Comparison of ENCODE assay signal across 10 cellular contexts in the genomic region with DNA sequence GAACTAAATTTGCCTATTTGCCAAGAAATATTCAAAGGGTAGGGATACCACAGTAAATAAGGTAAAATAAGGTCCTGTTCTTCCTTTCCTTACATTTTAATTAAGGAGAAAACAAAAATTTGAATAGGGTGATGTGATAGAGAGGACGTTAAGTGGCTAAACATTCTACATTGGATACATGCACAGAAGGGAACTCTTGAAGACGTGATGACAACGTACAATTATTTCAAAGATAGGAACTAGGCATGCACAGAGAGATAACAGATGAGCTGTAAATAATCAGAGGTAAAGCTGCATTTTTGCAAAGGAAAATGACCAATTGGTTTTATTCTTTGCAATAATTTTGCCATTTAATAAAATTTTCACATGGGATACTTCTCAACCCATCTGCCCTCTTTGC.
"Had no signal": no experiment of that assay in that cellular context is flagged by ENCODE, and none has a peak within 500 bp of the region (broad histone marks: within the 10 kb centered on the region; RNA-seq: fewer than 3 reads in every experiment).

No MANE protein-coding gene starts in this region.

- H2AFZ ChIP-seq: GM23248, GM23338 had no signal

- ATAC-seq: GM23338, HCT116 had no signal

- H3K9me3 ChIP-seq: HAP-1 had no signal

- H3K4me3 ChIP-seq: GM23248, GM23338, HAP-1 had no signal

- DNase-seq: GM23248, GOT3, H7, H9, HCEC 1CT, HFFc6 had no signal

- H3K9ac ChIP-seq: GM23248 had no signal

- FAIRE-seq: H1 had no signal

- H3K4me2 ChIP-seq: GM23338 had no signal

- H3K27ac ChIP-seq: GM23248 had no signal

- H3K36me3 ChIP-seq: HAP-1 had no signal
